ENCODE assay signal across 35 cellular contexts in genomic region chr7:20642171-20642570, GRCh38. TPM values are rescaled to one million over a fixed set of nuclear protein-coding genes. Genes with fewer than 3 reads are reported as not detected.
DNase-seq lines count a peak whose midpoint lies in the region; FAIRE-seq and TF ChIP-seq lines count a peak whose summit lies in the region.
"Had no signal": no experiment of that assay in that cellular context is flagged by ENCODE, and none has a peak within 500 bp of the region (broad histone marks: within the 10 kb centered on the region; RNA-seq: fewer than 3 reads in every experiment).

No MANE protein-coding gene starts in this region.

- H2AK5ac ChIP-seq in mesenchymal stem cell (ENCODE audit: low read length, severe bottlenecking): no peak overlapping the region

- no peak overlapping the region for H3K4me3 Mint-ChIP-seq in Caco-2 (ENCODE audit: unreplicated experiment)
- H3K4me3 Mint-ChIP-seq: activated naive CD4-positive, alpha-beta T cell treated with anti-CD3 and anti-CD28 coated beads, Interleukin-2, amount 10 ng/mL, durations not matched to agents 7 days and 5 days; activated T-helper 1 cell treated with anti-CD3 and anti-CD28 coated beads, Interleukin-12 subunit alpha, Interleukin-12 subunit beta, Interleukin-2, Interleukin-4 antibody, amounts not matched to agents 30 ng/mL and 10 ng/mL and 1 ng/mL, durations not matched to agents 14 hours and 24 hours and 36 hours; immature natural killer cell; naive thymus-derived CD8-positive, alpha-beta T cell; stimulated activated effector memory CD8-positive, alpha-beta T cell treated with anti-CD3 and anti-CD28 coated beads, Interleukin-12 subunit alpha, Interleukin-12 subunit beta, amount 100 ng/mL, for 72 hours had no signal

- no peak overlapping the region for H3K4me3 ChIP-seq in AG10803 (ENCODE audit: low read length)
- H3K4me3 ChIP-seq in bronchial epithelial cell (ENCODE audit: low read depth, low read length): no peak overlapping the region
- peak overlapping the region in 1 of 2 experiments; percentile 5 for H3K4me3 ChIP-seq in mesenchymal stem cell (ENCODE audit: insufficient read depth in 1 of 2, low read depth in 1 of 2, low read length in 2 of 2)
- H3K4me3 ChIP-seq in Caco-2 (ENCODE audit: low read depth, low read length): no peak overlapping the region
- H3K4me3 ChIP-seq: cardiac muscle cell, coronary artery, gastroesophageal sphincter, ovary, upper lobe of left lung had no signal

- DNase-seq in AG10803 (ENCODE audit: low read depth) (peak; percentile 31), LHCN-M2 (ENCODE audit: low read depth) (peak; percentile 57), bronchial epithelial cell (ENCODE audit: low read depth) (peak; percentile 7), mesenchymal stem cell (peak; percentile 2), 8988T (no peak), cardiac septum (ENCODE audit: low spot score) (no peak), NCI-H2171 (lab: John Stamatoyannopoulos, UW) (no peak), Caco-2 (no peak)
- DNase-seq: ACHN; activated CD4-positive, alpha-beta T cell treated with anti-CD3 and anti-CD28 coated beads, Interleukin-2, amount 50 U/mL, for 48 hours; activated naive CD4-positive, alpha-beta T cell treated with anti-CD3 and anti-CD28 coated beads, Interleukin-2, amount 10 ng/mL, durations not matched to agents 7 days and 5 days; amniotic stem cell; C1 segment of cervical spinal cord; COR-L47; DMS79; hippocampal formation; immature natural killer cell; Karpas-422; left ventricle myocardium superior; midbrain; MV-4-11; naive thymus-derived CD8-positive, alpha-beta T cell; NCI-H187; NCI-H526; ovary; right cardiac atrium; SIG-M5; stimulated activated CD4-positive, alpha-beta T cell treated with anti-CD3 and anti-CD28 coated beads, Interleukin-4, amount 100 ng/mL, for 24 hours; T1000; upper lobe of left lung had no signal

- no peak for TF ChIP-seq CTCF in AG10803 (conservative IDR thresholded peaks at IDR 0.05; ENCODE audit: low read length)
- TF ChIP-seq CTCF in bronchial epithelial cell (IDR thresholded peaks at IDR 0.05; ENCODE audit: insufficient read depth, low read length, severe bottlenecking): no peak
- no peak for TF ChIP-seq CTCF in Caco-2 (IDR thresholded peaks at IDR 0.05; ENCODE audit: insufficient read depth in 1 of 2, low read depth in 1 of 2, low read length in 1 of 2, severe bottlenecking in 1 of 2, unreplicated experiment in 1 of 2)

- no peak overlapping the region for H4K8ac ChIP-seq in mesenchymal stem cell (ENCODE audit: low read length)

- H3K4me1 ChIP-seq in mesenchymal stem cell (ENCODE audit: control insufficient read depth, insufficient read depth, low read depth, low read length): no peaks in the 10 kb centered on the region
- H3K4me1 ChIP-seq in Caco-2: no peaks in the 10 kb centered on the region
- H3K4me1 ChIP-seq: gastroesophageal sphincter, upper lobe of left lung had no signal

- H2BK15ac ChIP-seq in mesenchymal stem cell (ENCODE audit: low read depth, poor library complexity, severe bottlenecking): no peak overlapping the region

- H3K36me3 ChIP-seq in bronchial epithelial cell (ENCODE audit: control insufficient read depth, insufficient read depth, low read length) (no peaks in the 10 kb centered on the region), mesenchymal stem cell (ENCODE audit: control insufficient read depth in 1 of 2, insufficient read depth in 2 of 2, low read depth in 1 of 2, low read length in 2 of 2) (no peaks in the 10 kb centered on the region), Caco-2 (ENCODE audit: control insufficient read depth, insufficient read depth, low read length) (no peaks in the 10 kb centered on the region)
- H3K36me3 ChIP-seq: cardiac muscle cell, gastroesophageal sphincter, ovary, upper lobe of left lung had no signal

- no peaks in the 10 kb centered on the region for H3K9me3 ChIP-seq in mesenchymal stem cell (ENCODE audit: control insufficient read depth, low read length)
- no peaks in the 10 kb centered on the region for H3K9me3 ChIP-seq in Caco-2
- H3K9me3 ChIP-seq: gastroesophageal sphincter, ovary, upper lobe of left lung had no signal

- no peaks in the 10 kb centered on the region for H3K9me3 Mint-ChIP-seq in Caco-2 (ENCODE audit: unreplicated experiment)
- H3K9me3 Mint-ChIP-seq: activated naive CD4-positive, alpha-beta T cell treated with anti-CD3 and anti-CD28 coated beads, Interleukin-2, amount 10 ng/mL, durations not matched to agents 7 days and 5 days; activated T-helper 1 cell treated with anti-CD3 and anti-CD28 coated beads, Interleukin-12 subunit alpha, Interleukin-12 subunit beta, Interleukin-2, Interleukin-4 antibody, amounts not matched to agents 30 ng/mL and 10 ng/mL and 1 ng/mL, durations not matched to agents 14 hours and 24 hours and 36 hours; naive thymus-derived CD8-positive, alpha-beta T cell had no signal

- BruUV-seq in Caco-2 (replicated peaks; lab: Mats Ljungman, UMichigan): no TSS peak

- H3K27me3 ChIP-seq in bronchial epithelial cell (ENCODE audit: control insufficient read depth, insufficient read depth, low read length) (no peaks in the 10 kb centered on the region), mesenchymal stem cell (ENCODE audit: control insufficient read depth in 1 of 2, insufficient read depth in 1 of 2, low read length in 2 of 2) (no peaks in the 10 kb centered on the region), Caco-2 (replicated peaks; ENCODE audit: control insufficient read depth, insufficient read depth, low read length) (no peaks in the 10 kb centered on the region)
- H3K27me3 ChIP-seq: cardiac muscle cell, gastroesophageal sphincter, ovary, upper lobe of left lung had no signal

- CTCF ChIA-PET in Caco-2 (lab: Charles Lee): no interaction called here

- H3K79me1 ChIP-seq in mesenchymal stem cell (replicated peaks; ENCODE audit: low read length, poor library complexity, severe bottlenecking): no peaks in the 10 kb centered on the region

- intact Hi-C loops in cardiac septum (cut with DNase I) (no loop called here), Caco-2 (cut with micrococcal nuclease; ENCODE audit: unreplicated experiment) (loop anchor here (10.0 kb wide), 1 partner anchor 193 kb away; no protein-coding TSS in a partner anchor)

- no peaks in the 10 kb centered on the region for H3K4me1 Mint-ChIP-seq in Caco-2 (ENCODE audit: low read depth, unreplicated experiment)
- H3K4me1 Mint-ChIP-seq: activated naive CD4-positive, alpha-beta T cell treated with anti-CD3 and anti-CD28 coated beads, Interleukin-2, amount 10 ng/mL, durations not matched to agents 7 days and 5 days; immature natural killer cell; naive thymus-derived CD8-positive, alpha-beta T cell; stimulated activated effector memory CD8-positive, alpha-beta T cell treated with anti-CD3 and anti-CD28 coated beads, Interleukin-12 subunit alpha, Interleukin-12 subunit beta, amount 100 ng/mL, for 72 hours had no signal

- no peak overlapping the region for H2BK12ac ChIP-seq in mesenchymal stem cell (ENCODE audit: low read length in 2 of 2)

- no peak overlapping the region for H3K9ac ChIP-seq in mesenchymal stem cell (ENCODE audit: low read length)

- H4K91ac ChIP-seq in mesenchymal stem cell (ENCODE audit: low read length): no peak overlapping the region

- no peak overlapping the region for H3K18ac ChIP-seq in mesenchymal stem cell (ENCODE audit: low read depth in 1 of 2, low read length in 2 of 2)

- H2AFZ ChIP-seq in mesenchymal stem cell (ENCODE audit: low read depth, low read length): no peak overlapping the region

- POLR2A ChIA-PET in Caco-2 (lab: Charles Lee): no interaction called here

- no peak overlapping the region for H3K4me2 ChIP-seq in mesenchymal stem cell (ENCODE audit: low read length, poor library complexity, severe bottlenecking)

- H3K27ac ChIP-seq in mesenchymal stem cell (ENCODE audit: low read length, poor library complexity, severe bottlenecking): peak overlapping the region; percentile 38
- H3K27ac ChIP-seq: cardiac muscle cell, coronary artery, gastroesophageal sphincter, ovary, upper lobe of left lung had no signal

- H3K4ac ChIP-seq in mesenchymal stem cell (ENCODE audit: low read depth in 1 of 2, low read length in 2 of 2): no peak overlapping the region

- H3K14ac ChIP-seq in mesenchymal stem cell (ENCODE audit: low read length in 2 of 2): no peak overlapping the region

- no peaks in the 10 kb centered on the region for H3K36me3 Mint-ChIP-seq in Caco-2 (ENCODE audit: insufficient read depth, unreplicated experiment)
- H3K36me3 Mint-ChIP-seq: activated naive CD4-positive, alpha-beta T cell treated with anti-CD3 and anti-CD28 coated beads, Interleukin-2, amount 10 ng/mL, durations not matched to agents 7 days and 5 days; immature natural killer cell; naive thymus-derived CD8-positive, alpha-beta T cell; stimulated activated effector memory CD8-positive, alpha-beta T cell treated with anti-CD3 and anti-CD28 coated beads, Interleukin-12 subunit alpha, Interleukin-12 subunit beta, amount 100 ng/mL, for 72 hours had no signal

- H3K27me3 Mint-ChIP-seq in Caco-2 (ENCODE audit: insufficient read depth, unreplicated experiment): no peaks in the 10 kb centered on the region
- H3K27me3 Mint-ChIP-seq: activated naive CD4-positive, alpha-beta T cell treated with anti-CD3 and anti-CD28 coated beads, Interleukin-2, amount 10 ng/mL, durations not matched to agents 7 days and 5 days had no signal

- FAIRE-seq in bronchial epithelial cell (lab: Jason Lieb, UNC): no peak

- H2BK120ac ChIP-seq in mesenchymal stem cell (ENCODE audit: low read depth, low read length): no peak overlapping the region

- H3K23ac ChIP-seq in mesenchymal stem cell (ENCODE audit: low read length in 2 of 2): no peak overlapping the region

- no peak overlapping the region for H3K27ac Mint-ChIP-seq in Caco-2 (ENCODE audit: unreplicated experiment)
- H3K27ac Mint-ChIP-seq: activated naive CD4-positive, alpha-beta T cell treated with anti-CD3 and anti-CD28 coated beads, Interleukin-2, amount 10 ng/mL, durations not matched to agents 7 days and 5 days; activated T-helper 1 cell treated with anti-CD3 and anti-CD28 coated beads, Interleukin-12 subunit alpha, Interleukin-12 subunit beta, Interleukin-2, Interleukin-4 antibody, amounts not matched to agents 30 ng/mL and 10 ng/mL and 1 ng/mL, durations not matched to agents 14 hours and 24 hours and 36 hours; immature natural killer cell; stimulated activated effector memory CD8-positive, alpha-beta T cell treated with anti-CD3 and anti-CD28 coated beads, Interleukin-12 subunit alpha, Interleukin-12 subunit beta, amount 100 ng/mL, for 72 hours had no signal

- 6% methylated on average over 2 of the region's 2 CpGs for WGBS in mesenchymal stem cell

- no peak overlapping the region for H2BK5ac ChIP-seq in mesenchymal stem cell (ENCODE audit: low read depth, low read length, poor library complexity, severe bottlenecking)

RNA-seq across cellular contexts. Expression of gene ABCB5, which starts 26.7 kb away (rescaled TPM):
- total RNA-seq in LHCN-M2 (2014; rRNA removed) (not detected in 2 replicates), bronchial epithelial cell (not detected in 2 replicates), cardiac septum (not detected), Caco-2 (2022) (0.14 and 0.27 TPM in 2 replicates)
- polyA plus RNA-seq in LHCN-M2 (2012): 0.07 TPM
- polyA plus RNA-seq in mesenchymal stem cell (2013, experiment 1 of 2): 0.07 TPM
- polyA plus RNA-seq in mesenchymal stem cell (2013, experiment 2 of 2): 0.04 TPM
- total RNA-seq: activated T-helper 1 cell treated with anti-CD3 and anti-CD28 coated beads, Interleukin-12 subunit alpha, Interleukin-12 subunit beta, Interleukin-2, Interleukin-4 antibody, amounts not matched to agents 30 ng/mL and 10 ng/mL and 1 ng/mL, durations not matched to agents 14 hours and 24 hours and 36 hours; cardiac muscle cell; left ventricle myocardium superior; naive thymus-derived CD8-positive, alpha-beta T cell; right cardiac atrium had no signal
- polyA plus RNA-seq: naive thymus-derived CD8-positive, alpha-beta T cell; right cardiac atrium had no signal

Comparison
In these comparisons a context has a peak if more than half of its experiments do, and no peak if none do; other contexts are left out.
1. DNase-seq: peak in AG10803 (single experiment), LHCN-M2 (single experiment), bronchial epithelial cell (single experiment) and mesenchymal stem cell (single experiment); none in 8988T (single experiment), cardiac septum (single experiment), NCI-H2171 (single experiment) and Caco-2 (0 of 2).